Comparison of ENCODE assay signal across 8 cellular contexts in genomic region chr4:147984065-147984777, GRCh38.
DNase-seq lines count a peak whose midpoint lies in the region; ATAC-seq, FAIRE-seq and TF ChIP-seq lines count a peak whose summit lies in the region.

No MANE protein-coding gene starts in this region.

- no peak overlapping the region for H3K4me3 ChIP-seq in A673 (ENCODE audit: low read depth, low read length, poor library complexity, severe bottlenecking)
- no peak overlapping the region for H3K4me3 ChIP-seq in adipocyte (ENCODE audit: low read length)
- H3K4me3 ChIP-seq in stomach smooth muscle (ENCODE audit: low read length in 2 of 2), result peak overlapping the region; percentile 3 to 9

- intact Hi-C loops in A673 (cut with micrococcal nuclease; ENCODE audit: unreplicated experiment), result loop anchor here (5.0 kb wide), 1 partner anchor 1913 kb away; no protein-coding TSS in a partner anchor

- H3K9ac ChIP-seq in adipocyte (ENCODE audit: low read length) (no peak overlapping the region), stomach smooth muscle (ENCODE audit: low read length in 2 of 2) (no peak overlapping the region)

- no TSS peak for BruUV-seq in A673 (replicated peaks; lab: Mats Ljungman, UMichigan)

- no peak overlapping the region for H3K27ac ChIP-seq in A673 (ENCODE audit: low read depth, low read length, poor library complexity, severe bottlenecking)
- H3K27ac ChIP-seq in stomach smooth muscle (ENCODE audit: low read length), result no peak overlapping the region

- CTCF ChIA-PET in A673 (lab: Charles Lee), result interaction anchor here (0.6 to 1.0 kb wide), 5 partner anchors 10 to 1913 kb away, joined by 3 to 10 read pairs (median 3); no protein-coding TSS in a partner anchor

- no peak for FAIRE-seq in RCC 7860 (lab: Jason Lieb, UNC)

- no peak for ATAC-seq in GM21723 (IDR thresholded peaks at IDR 0.05; ENCODE audit: unreplicated experiment)

- H3K27me3 ChIP-seq in A673 (replicated peaks; ENCODE audit: insufficient read depth, low read depth, low read length, poor library complexity) (no peaks in the 10 kb centered on the region), adipocyte (replicated peaks; ENCODE audit: control insufficient read depth, insufficient read depth, low read length) (no peaks in the 10 kb centered on the region), stomach smooth muscle (ENCODE audit: control insufficient read depth in 1 of 2, insufficient read depth in 2 of 2, low read length in 2 of 2) (no peaks in the 10 kb centered on the region)

- DNase-seq in A673 (ENCODE audit: low spot score) (peak; percentile 87), Daoy (ENCODE audit: low read depth) (peak; percentile 13), MV-4-11 (lab: John Stamatoyannopoulos, UW) (peak; percentile 12), adipocyte (ENCODE audit: low read depth) (peak; percentile 65), iPS DF 19.7 (ENCODE audit: low read depth, low spot score) (peak; percentile 42), RCC 7860 (ENCODE audit: low spot score) (no peak)

- POLR2A ChIA-PET in A673 (lab: Charles Lee; ENCODE audit: low non-redundant PET), result interaction anchor here (0.6 kb wide), 1 partner anchor 514 kb away, joined by 6 read pairs; no protein-coding TSS in a partner anchor

- H3K4me1 ChIP-seq in A673 (ENCODE audit: insufficient read depth, low read length, poor library complexity, severe bottlenecking) (peaks cover 16% of the 10 kb centered on the region), adipocyte (ENCODE audit: control insufficient read depth, insufficient read depth, low read length) (peaks cover 6% of the 10 kb centered on the region), stomach smooth muscle (ENCODE audit: control insufficient read depth, insufficient read depth, low read length) (peaks cover 19% of the 10 kb centered on the region)

- H3K36me3 ChIP-seq in A673 (ENCODE audit: insufficient read depth, low read length, poor library complexity, severe bottlenecking) (no peaks in the 10 kb centered on the region), adipocyte (ENCODE audit: control insufficient read depth, insufficient read depth, low read length, severe bottlenecking) (no peaks in the 10 kb centered on the region), stomach smooth muscle (ENCODE audit: control insufficient read depth in 2 of 2, insufficient read depth in 2 of 2, low read length in 2 of 2) (no peaks in the 10 kb centered on the region)

- H3K9me3 ChIP-seq in A673 (ENCODE audit: low read depth, low read length, poor library complexity, severe bottlenecking), result no peaks in the 10 kb centered on the region
- no peaks in the 10 kb centered on the region for H3K9me3 ChIP-seq in adipocyte (ENCODE audit: control insufficient read depth, low read length)
- H3K9me3 ChIP-seq in stomach smooth muscle (ENCODE audit: control insufficient read depth in 2 of 2, low read length in 2 of 2), result no peaks in the 10 kb centered on the region

- peak; percentile 91 for TF ChIP-seq CTCF in A673 (conservative IDR thresholded peaks at IDR 0.05; ENCODE audit: low read depth, low read length)

Comparison
In these comparisons a context has a peak if more than half of its experiments do, and no peak if none do; other contexts are left out.
1. H3K4me3 ChIP-seq: peak in stomach smooth muscle (2 of 2); none in A673 (single experiment) and adipocyte (single experiment).